22 cellular contexts compared by ENCODE assay signal in genomic region chr18:2009957-2010697, GRCh38.
"Had no signal": no experiment of that assay in that cellular context is flagged by ENCODE, and none has a peak within 500 bp of the region (broad histone marks: within the 10 kb centered on the region; RNA-seq: fewer than 3 reads in every experiment).

No MANE protein-coding gene starts in this region.

- H3K4me2 ChIP-seq: hepatocyte had no signal

- H3K4me1 ChIP-seq: adrenal gland, breast epithelium, esophagus muscularis mucosa, pancreas, psoas muscle, sigmoid colon, testis, uterus had no signal

- H3K79me2 ChIP-seq: hepatocyte had no signal

- H2AFZ ChIP-seq: hepatocyte had no signal

- H3K9me3 ChIP-seq: adrenal gland, breast epithelium, esophagus muscularis mucosa, neutrophil, pancreas, psoas muscle, sigmoid colon, testis, uterus had no signal

- H3K36me3 ChIP-seq: adrenal gland, breast epithelium, esophagus muscularis mucosa, neutrophil, pancreas, sigmoid colon, uterus had no signal

- H3K4me3 ChIP-seq: adrenal gland, breast epithelium, coronary artery, esophagus muscularis mucosa, hepatocyte, pancreas, psoas muscle, sigmoid colon, testis, uterus had no signal

- H3K27ac ChIP-seq: adrenal gland, breast epithelium, coronary artery, esophagus muscularis mucosa, hepatocyte, neutrophil, pancreas, psoas muscle, sigmoid colon, testis, uterus had no signal

- DNase-seq: activated CD4-positive, alpha-beta T cell treated with anti-CD3 and anti-CD28 coated beads for 1 hour; activated T-cell treated with anti-CD3 and anti-CD28 coated beads, Interleukin-2, amount 50 U/mL, for 24 hours; adrenal gland; immature natural killer cell; kidney glomerular epithelial cell; pancreas; psoas muscle; sigmoid colon; stimulated activated CD4-positive, alpha-beta T cell treated with anti-CD3 and anti-CD28 coated beads, Interleukin-2, amount 100 ng/mL, for 48 hours; stimulated activated CD8-positive, alpha-beta memory T cell treated with anti-CD3 and anti-CD28 coated beads, Interleukin-4, amount 100 ng/mL, for 48 hours; stimulated activated naive B cell treated with anti-CD40 and anti-IgM and Interleukin-4, amounts not matched to agents 10 μg/mL and 1 μg/mL and 100 μg/mL, for 72 hours; T-cell; testis; trophoblast cell; uterus had no signal

- H3K27me3 ChIP-seq: adrenal gland, breast epithelium, esophagus muscularis mucosa, hepatocyte, neutrophil, pancreas, sigmoid colon, testis, uterus had no signal

- ATAC-seq: activated naive CD4-positive, alpha-beta T cell treated with anti-CD3 and anti-CD28 coated beads, Interleukin-2, amount 50 U/mL, for 72 hours; activated T-helper 17 cell treated with anti-CD3 and anti-CD28 coated beads, Interleukin-2, amount 50 U/mL, for 72 hours; pancreas; stimulated activated naive B cell treated with anti-CD40 and anti-IgM and Interleukin-4, amounts not matched to agents 10 μg/mL and 1 μg/mL and 100 μg/mL, for 72 hours; T-cell had no signal
